8 cellular contexts compared by ENCODE assay signal in genomic region chr15:99435138-99435695, GRCh38.
DNase-seq lines count a peak whose midpoint lies in the region; ATAC-seq and TF ChIP-seq lines count a peak whose summit lies in the region.

No MANE protein-coding gene starts in this region.

- H4K20me1 ChIP-seq in OCI-LY3 (ENCODE audit: insufficient read depth, low read length) (no peaks in the 10 kb centered on the region), hepatocyte (ENCODE audit: insufficient read depth, poor library complexity, severe bottlenecking) (no peaks in the 10 kb centered on the region)

- H3K4me2 ChIP-seq in OCI-LY3 (ENCODE audit: low read length): peak overlapping the region; percentile 53
- H3K4me2 ChIP-seq in hepatocyte: no peak overlapping the region

- H3K27ac ChIP-seq in OCI-LY3 (ENCODE audit: low read length): no peak overlapping the region
- H3K27ac ChIP-seq in hepatocyte: peak overlapping the region; percentile 17

- TF ChIP-seq CTCF in OCI-LY3 (IDR thresholded peaks at IDR 0.05; ENCODE audit: low read depth, low read length): no peak
- no peak for TF ChIP-seq CTCF in hepatocyte (IDR thresholded peaks at IDR 0.05; ENCODE audit: poor library complexity)

- no peaks in the 10 kb centered on the region for H3K36me3 ChIP-seq in OCI-LY3 (replicated peaks; ENCODE audit: low read depth, low read length)
- no peaks in the 10 kb centered on the region for H3K36me3 ChIP-seq in hepatocyte (replicated peaks; ENCODE audit: insufficient read depth, low read depth)

- H3K27me3 ChIP-seq in OCI-LY3 (ENCODE audit: low read depth, low read length) (peaks cover 29% of the 10 kb centered on the region), hepatocyte (no peaks in the 10 kb centered on the region)

- peak overlapping the region; percentile 7; the same call in 1 of the 2 replicates for H2AFZ ChIP-seq in OCI-LY3 (ENCODE audit: low read depth, low read length)
- H2AFZ ChIP-seq in hepatocyte: no peak overlapping the region

- H3K9ac ChIP-seq in OCI-LY3 (ENCODE audit: low read length): no peak overlapping the region

- H3K4me1 ChIP-seq in OCI-LY3 (ENCODE audit: low read length): peaks cover 21% of the 10 kb centered on the region
- peaks cover 16% of the 10 kb centered on the region for H3K4me1 ChIP-seq in hepatocyte (ENCODE audit: insufficient read depth)

- H3K79me2 ChIP-seq in OCI-LY3 (ENCODE audit: low read length) (no peaks in the 10 kb centered on the region), hepatocyte (no peaks in the 10 kb centered on the region)

- 69% methylated on average over 15 of the region's 18 CpGs for WGBS in hepatocyte (ENCODE audit: low lambda C conversion rate, missing lambda C conversion rate)

- H3K9me2 ChIP-seq in hepatocyte (replicated peaks; ENCODE audit: insufficient read depth): no peaks in the 10 kb centered on the region

- ATAC-seq in stimulated activated naive CD8-positive, alpha-beta T cell treated with anti-CD3 and anti-CD28 coated beads, Interleukin-15, Interleukin-2, amounts not matched to agents 100 U/mL and 50 U/mL, for 24 hours: no peak
- ATAC-seq in HG03108 (IDR thresholded peaks at IDR 0.05; ENCODE audit: unreplicated experiment) (no peak), GM21526 (IDR thresholded peaks at IDR 0.05; ENCODE audit: low FRiP score, unreplicated experiment) (no peak)

- DNase-seq in NCI-H187 (lab: John Stamatoyannopoulos, UW): peak; percentile 60 to 69
- DNase-seq in NCI-H187 treated with DMSO at 0.1 percent for 48 hours (lab: John Stamatoyannopoulos, UW): no peak
- peak; percentile 36 for DNase-seq in hepatocyte (ENCODE audit: low spot score)
- peak; percentile 5 for DNase-seq in stimulated activated naive CD8-positive, alpha-beta T cell treated with anti-CD3 and anti-CD28 coated beads, Interleukin-15, Interleukin-2, amounts not matched to agents 100 U/mL and 50 U/mL, for 24 hours
- DNase-seq in NCI-H82 (lab: John Stamatoyannopoulos, UW): no peak

- H3K4me3 ChIP-seq in OCI-LY3 (ENCODE audit: low read length): peak overlapping the region; percentile 54
- no peak overlapping the region for H3K4me3 ChIP-seq in hepatocyte

- H3K9me3 ChIP-seq in OCI-LY3 (ENCODE audit: insufficient read depth, low read length): no peaks in the 10 kb centered on the region
- no peaks in the 10 kb centered on the region for H3K9me3 ChIP-seq in hepatocyte (ENCODE audit: low read depth)

Comparison
In these comparisons a context has a peak if more than half of its experiments do, and no peak if none do; other contexts are left out.
1. DNase-seq: peak in NCI-H187 (2 of 2), hepatocyte (single experiment) and stimulated activated naive CD8-positive, alpha-beta T cell treated with anti-CD3 and anti-CD28 coated beads, Interleukin-15, Interleukin-2, amounts not matched to agents 100 U/mL and 50 U/mL, for 24 hours (single experiment); none in NCI-H187 treated with DMSO at 0.1 percent for 48 hours (single experiment) and NCI-H82 (single experiment).